Comparison of ENCODE assay signal across 20 cellular contexts in genomic region chr1:35598895-35599294, GRCh38.
"Had no signal": no experiment of that assay in that cellular context is flagged by ENCODE, and none has a peak within 500 bp of the region (broad histone marks: within the 10 kb centered on the region; RNA-seq: fewer than 3 reads in every experiment).

No MANE protein-coding gene starts in this region.

- H3K27ac ChIP-seq: ascending aorta, colonic mucosa, gastroesophageal sphincter, heart right ventricle, left ventricle myocardium inferior, ovary, right lobe of liver, tibial nerve, vagina had no signal

- H3K4me3 ChIP-seq: ascending aorta, colonic mucosa, gastroesophageal sphincter, heart right ventricle, left ventricle myocardium inferior, ovary, right lobe of liver, tibial nerve, vagina had no signal

- H3K9me3 ChIP-seq: ascending aorta, colonic mucosa, gastroesophageal sphincter, heart right ventricle, left ventricle myocardium inferior, ovary, right lobe of liver, tibial nerve, vagina had no signal

- H3K36me3 ChIP-seq: colonic mucosa, ovary had no signal

- ATAC-seq: activated CD8-positive, alpha-beta T cell treated with anti-CD3 and anti-CD28 coated beads for 36 hours; activated T-cell treated with anti-CD3 and anti-CD28 coated beads, Interleukin-2, amount 50 U/mL, for 4 hours; gastroesophageal sphincter; heart right ventricle; naive thymus-derived CD4-positive, alpha-beta T cell; right lobe of liver had no signal

- DNase-seq: activated B cell treated with CpG ODN at 0.5 μM for 24 hours; activated CD4-positive, alpha-beta T cell treated with anti-CD3 and anti-CD28 coated beads for 48 hours; activated CD8-positive, alpha-beta T cell treated with anti-CD3 and anti-CD28 coated beads for 36 hours; activated gamma-delta T cell; activated T-cell treated with anti-CD3 and anti-CD28 coated beads, Interleukin-2, amount 50 U/mL, for 4 hours; colonic mucosa; erythroblast; heart right ventricle; kidney glomerular epithelial cell; left ventricle myocardium inferior; naive thymus-derived CD4-positive, alpha-beta T cell; ovary; right lobe of liver; small intestine; stimulated activated CD4-positive, alpha-beta T cell treated with anti-CD3 and anti-CD28 coated beads, Interleukin-15, amount 100 ng/mL, for 24 hours; stimulated activated CD4-positive, alpha-beta T cell treated with anti-CD3 and anti-CD28 coated beads, Interleukin-2, amount 100 ng/mL, for 48 hours had no signal

- H3K4me1 ChIP-seq: ascending aorta, colonic mucosa, gastroesophageal sphincter, heart right ventricle, left ventricle myocardium inferior, right lobe of liver, tibial nerve, vagina had no signal

- H3K27me3 ChIP-seq: ascending aorta, colonic mucosa, gastroesophageal sphincter, heart right ventricle, ovary, right lobe of liver, tibial nerve, vagina had no signal
